29 cellular contexts compared by ENCODE assay signal in the genomic region with DNA sequence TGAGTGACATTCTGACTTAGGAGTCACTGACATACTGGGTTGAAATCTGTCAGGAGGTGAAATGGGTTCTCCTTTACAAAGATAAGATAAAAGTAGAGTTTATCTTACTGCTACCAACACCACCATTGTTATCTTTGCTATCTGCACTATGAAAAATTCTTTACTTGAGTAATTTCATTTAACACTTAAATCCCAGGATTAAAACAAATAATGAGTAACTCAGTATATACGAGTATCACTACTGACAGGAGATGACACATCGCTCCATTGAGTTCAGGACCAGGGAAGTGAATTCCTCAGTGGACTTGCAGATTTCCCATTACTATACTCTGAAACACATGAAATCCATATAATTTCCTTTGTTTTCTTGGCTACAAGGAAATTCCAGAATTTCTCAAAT.
DNase-seq lines count a peak whose midpoint lies in the region; FAIRE-seq and TF ChIP-seq lines count a peak whose summit lies in the region.
"Had no signal": no experiment of that assay in that cellular context is flagged by ENCODE, and none has a peak within 500 bp of the region (broad histone marks: within the 10 kb centered on the region; RNA-seq: fewer than 3 reads in every experiment).

No MANE protein-coding gene starts in this region.

- BruUV-seq in PC-9 (replicated peaks; lab: Mats Ljungman, UMichigan) = no TSS peak
- BruUV-seq in endothelial cell of umbilical vein (replicated peaks; lab: Mats Ljungman, UMichigan) = no TSS peak

- H3K9me3 ChIP-seq in PC-9 (ENCODE audit: insufficient read depth, low read depth) (no peaks in the 10 kb centered on the region), endothelial cell of umbilical vein (replicated peaks; ENCODE audit: control insufficient read depth, insufficient read depth, low read length) (no peaks in the 10 kb centered on the region)
- H3K9me3 ChIP-seq: mucosa of descending colon, ovary, thyroid gland had no signal

- no peaks in the 10 kb centered on the region for H3K9me2 ChIP-seq in PC-9 (ENCODE audit: insufficient read depth)
- H3K9me2 ChIP-seq: SK-N-SH had no signal

- no peaks in the 10 kb centered on the region for H3K9me3 Mint-ChIP-seq in activated naive CD4-positive, alpha-beta T cell treated with anti-CD3 and anti-CD28 coated beads for 36 hours
- H3K9me3 Mint-ChIP-seq: activated CD4-positive, alpha-beta T cell treated with anti-CD3 and anti-CD28 coated beads, Interleukin-2, amount 10 ng/mL, durations not matched to agents 24 days and 14 days; immature natural killer cell; stimulated activated naive CD8-positive, alpha-beta T cell treated with anti-CD3 and anti-CD28 coated beads, Interleukin-15, Interleukin-2, amounts not matched to agents 100 ng/mL and 50 ng/mL, for 24 hours had no signal

- H3K27ac ChIP-seq in PC-9 = 0 out of 2 replicates have a peak overlapping the region, but pooled peaks have one; percentile 22
- peak overlapping the region; percentile 79 for H3K27ac ChIP-seq in endothelial cell of umbilical vein (ENCODE audit: insufficient read depth, low read depth, low read length)
- H3K27ac ChIP-seq: dorsolateral prefrontal cortex, ovary, thyroid gland, VCaP had no signal

- H3K36me3 ChIP-seq in PC-9 (ENCODE audit: low read depth) = no peaks in the 10 kb centered on the region
- no peaks in the 10 kb centered on the region for H3K36me3 ChIP-seq in endothelial cell of umbilical vein (ENCODE audit: control insufficient read depth in 2 of 2, extremely low read depth in 1 of 2, insufficient read depth in 2 of 2, low read length in 2 of 2)
- H3K36me3 ChIP-seq: ovary, thyroid gland had no signal

- H3K4me1 Mint-ChIP-seq in activated naive CD4-positive, alpha-beta T cell treated with anti-CD3 and anti-CD28 coated beads for 36 hours (ENCODE audit: low read depth) = no peaks in the 10 kb centered on the region
- H3K4me1 Mint-ChIP-seq: activated CD4-positive, alpha-beta T cell treated with anti-CD3 and anti-CD28 coated beads, Interleukin-2, amount 10 ng/mL, durations not matched to agents 24 days and 14 days; activated CD8-positive, alpha-beta memory T cell treated with anti-CD3 and anti-CD28 coated beads, Interleukin-2, amount 10 ng/mL, durations not matched to agents 7 days and 5 days; immature natural killer cell had no signal

- no peak for FAIRE-seq in endothelial cell of umbilical vein (lab: Jason Lieb, UNC)
- FAIRE-seq: D721Med, K562 had no signal

- no peaks in the 10 kb centered on the region for H3F3A ChIP-seq in PC-9 (ENCODE audit: insufficient read depth, low read depth)

- dilution Hi-C loops in endothelial cell of umbilical vein (cut with MboI; ENCODE audit: extremely low pct_ligation_motif_present, low sequenced_read_pairs) = no loop called here

- no peak overlapping the region for H2AFZ ChIP-seq in PC-9
- H2AFZ ChIP-seq in endothelial cell of umbilical vein (ENCODE audit: low read depth, low read length) = no peak overlapping the region

- peaks cover 13% of the 10 kb centered on the region for H3K4me1 ChIP-seq in PC-9 (replicated peaks; ENCODE audit: insufficient read depth)
- H3K4me1 ChIP-seq in endothelial cell of umbilical vein (ENCODE audit: control insufficient read depth, extremely low read depth, insufficient read depth, low read length) = peaks cover 43% of the 10 kb centered on the region
- H3K4me1 ChIP-seq: thyroid gland had no signal

- no peaks in the 10 kb centered on the region for H3K79me2 ChIP-seq in PC-9 (ENCODE audit: low read depth)
- H3K79me2 ChIP-seq in endothelial cell of umbilical vein (ENCODE audit: control insufficient read depth, insufficient read depth, low read length) = no peaks in the 10 kb centered on the region

- peak; percentile 48 for TF ChIP-seq POLR2A in endothelial cell of umbilical vein (IDR thresholded peaks at IDR 0.05; ENCODE audit: low read depth, low read length)

- CTCF ChIA-PET in PC-9 (lab: Charles Lee) (no interaction called here), endothelial cell of umbilical vein (lab: Charles Lee) (interaction anchor here (1.0 to 1.7 kb wide), 5 partner anchors 9 to 243 kb away, joined by 3 to 6 read pairs (median 3); no protein-coding TSS in a partner anchor)
- CTCF ChIA-PET in activated naive CD4-positive, alpha-beta T cell treated with anti-CD3 and anti-CD28 coated beads for 36 hours (lab: Charles Lee) = no interaction called here

- DNase-seq in EL (peak; percentile 56), PC-9 (no peak), endothelial cell of umbilical vein (ENCODE audit: low read depth, low spot score) (peak; percentile 88), lung microvascular endothelial cell (ENCODE audit: low read depth in 2 of 2) (peak; percentile 21 to 89), NCI-H2171 (lab: John Stamatoyannopoulos, UW) (no peak)
- DNase-seq in stimulated activated CD4-positive, alpha-beta T cell treated with anti-CD3 and anti-CD28 coated beads, Interleukin-1b, Interleukin-23, amount 100 ng/mL, for 48 hours = no peak
- DNase-seq in stimulated activated CD4-positive, alpha-beta T cell treated with anti-CD3 and anti-CD28 coated beads, Interleukin-2, amount 100 ng/mL, for 48 hours = no peak
- DNase-seq in activated naive CD4-positive, alpha-beta T cell treated with anti-CD3 and anti-CD28 coated beads for 36 hours = no peak
- DNase-seq: activated CD8-positive, alpha-beta memory T cell treated with anti-CD3 and anti-CD28 coated beads, Interleukin-2, amount 10 ng/mL, durations not matched to agents 7 days and 5 days; activated naive CD4-positive, alpha-beta T cell treated with anti-CD3 and anti-CD28 coated beads, Interleukin-2, amount 50 U/mL, for 16 hours; anterior cingulate cortex; central memory CD4-positive, alpha-beta T cell; dorsolateral prefrontal cortex; hippocampal formation; immature natural killer cell; mucosa of descending colon; NCI-H1436; NCI-H2107; NCI-H524; ovary; right cardiac atrium; SK-N-SH; thyroid gland had no signal

- peaks cover 6% of the 10 kb centered on the region for H3K27me3 Mint-ChIP-seq in activated naive CD4-positive, alpha-beta T cell treated with anti-CD3 and anti-CD28 coated beads for 36 hours (ENCODE audit: low read depth)

- no peak overlapping the region for H3K27ac Mint-ChIP-seq in activated naive CD4-positive, alpha-beta T cell treated with anti-CD3 and anti-CD28 coated beads for 36 hours
- H3K27ac Mint-ChIP-seq: activated CD4-positive, alpha-beta T cell treated with anti-CD3 and anti-CD28 coated beads, Interleukin-2, amount 10 ng/mL, durations not matched to agents 24 days and 14 days; activated CD8-positive, alpha-beta memory T cell treated with anti-CD3 and anti-CD28 coated beads, Interleukin-2, amount 10 ng/mL, durations not matched to agents 7 days and 5 days; immature natural killer cell; nephron progenitor cell; stimulated activated naive CD8-positive, alpha-beta T cell treated with anti-CD3 and anti-CD28 coated beads, Interleukin-15, Interleukin-2, amounts not matched to agents 100 ng/mL and 50 ng/mL, for 24 hours had no signal

- H4K20me1 ChIP-seq in PC-9 (ENCODE audit: insufficient read depth) (no peaks in the 10 kb centered on the region), endothelial cell of umbilical vein (replicated peaks; ENCODE audit: control insufficient read depth, extremely low read depth, insufficient read depth, low read length) (no peaks in the 10 kb centered on the region)

- H3K4me2 ChIP-seq in PC-9 (no peak overlapping the region), endothelial cell of umbilical vein (ENCODE audit: insufficient read depth, low read length) (peak overlapping the region; percentile 10)
- H3K4me2 ChIP-seq: SK-N-SH had no signal

- intact Hi-C loops in PC-9 (cut with micrococcal nuclease; ENCODE audit: unreplicated experiment) (no loop called here), endothelial cell of umbilical vein (cut with micrococcal nuclease) (loop anchor here (1.0 to 2.0 kb wide), 3 partner anchors 8 to 501 kb away; no protein-coding TSS in a partner anchor)
- intact Hi-C loops in activated naive CD4-positive, alpha-beta T cell treated with anti-CD3 and anti-CD28 coated beads for 36 hours (cut with micrococcal nuclease) = no loop called here

- H3K36me3 Mint-ChIP-seq in activated naive CD4-positive, alpha-beta T cell treated with anti-CD3 and anti-CD28 coated beads for 36 hours (ENCODE audit: low read depth) = no peaks in the 10 kb centered on the region
- H3K36me3 Mint-ChIP-seq: activated CD8-positive, alpha-beta memory T cell treated with anti-CD3 and anti-CD28 coated beads, Interleukin-2, amount 10 ng/mL, durations not matched to agents 7 days and 5 days; immature natural killer cell had no signal

- TF ChIP-seq CTCF in PC-9 (conservative IDR thresholded peaks at IDR 0.05) (no peak), endothelial cell of umbilical vein (IDR thresholded peaks at IDR 0.05; ENCODE audit: extremely low read depth in 1 of 2, insufficient read depth in 1 of 2, low read depth in 1 of 2, low read length in 2 of 2) (no peak)

- H3K4me3 ChIP-seq in PC-9 = no peak overlapping the region
- no peak overlapping the region for H3K4me3 ChIP-seq in endothelial cell of umbilical vein (replicated peaks in 1 of 3; ENCODE audit: insufficient read depth in 1 of 3, low read depth in 1 of 3, low read length in 3 of 3)
- H3K4me3 ChIP-seq: dorsolateral prefrontal cortex, K562, mucosa of descending colon, ovary, thyroid gland had no signal

- peak overlapping the region; percentile 42 for H3K9ac ChIP-seq in endothelial cell of umbilical vein (replicated peaks; ENCODE audit: extremely low read depth, insufficient read depth, low read length)
- H3K9ac ChIP-seq: SK-N-SH had no signal

- peaks cover 4% of the 10 kb centered on the region; the same call in 1 of the 2 replicates for H3K27me3 ChIP-seq in PC-9 (ENCODE audit: insufficient read depth, low read depth)
- H3K27me3 ChIP-seq in endothelial cell of umbilical vein (ENCODE audit: control insufficient read depth in 2 of 2, insufficient read depth in 2 of 2, low read length in 2 of 2) = no peaks in the 10 kb centered on the region
- H3K27me3 ChIP-seq: ovary, thyroid gland had no signal

- H3K9me1 ChIP-seq in endothelial cell of umbilical vein (replicated peaks; ENCODE audit: control insufficient read depth, extremely low read depth, insufficient read depth, low read length) = no peaks in the 10 kb centered on the region

- no peak overlapping the region for H3K4me3 Mint-ChIP-seq in activated naive CD4-positive, alpha-beta T cell treated with anti-CD3 and anti-CD28 coated beads for 36 hours
- H3K4me3 Mint-ChIP-seq: activated CD4-positive, alpha-beta T cell treated with anti-CD3 and anti-CD28 coated beads, Interleukin-2, amount 10 ng/mL, durations not matched to agents 24 days and 14 days; activated CD8-positive, alpha-beta memory T cell treated with anti-CD3 and anti-CD28 coated beads, Interleukin-2, amount 10 ng/mL, durations not matched to agents 7 days and 5 days; immature natural killer cell; nephron progenitor cell; stimulated activated naive CD8-positive, alpha-beta T cell treated with anti-CD3 and anti-CD28 coated beads, Interleukin-15, Interleukin-2, amounts not matched to agents 100 ng/mL and 50 ng/mL, for 24 hours had no signal

- POLR2A ChIA-PET in PC-9 (lab: Charles Lee; ENCODE audit: unreplicated experiment) (no interaction called here), endothelial cell of umbilical vein (lab: Charles Lee) (no interaction called here)

TF ChIP-seq in endothelial cell of umbilical vein, 7 proteins besides CTCF, POLR2A, EP300 and RAD21 (continues in another document):
- peak; percentile 81 for TF ChIP-seq JUN (IDR thresholded peaks at IDR 0.05; ENCODE audit: borderline replicate concordance, insufficient read depth, insufficient read length, low read depth)
- TF ChIP-seq MYC (IDR thresholded peaks at IDR 0.05; ENCODE audit: low read depth, low read length) = no peak

Comparison
In these comparisons a context has a peak if more than half of its experiments do, and no peak if none do; other contexts are left out.
1. DNase-seq: peak in EL (single experiment), endothelial cell of umbilical vein (single experiment) and lung microvascular endothelial cell (2 of 2); none in PC-9 (0 of 2), stimulated activated CD4-positive, alpha-beta T cell treated with anti-CD3 and anti-CD28 coated beads, Interleukin-1b, Interleukin-23, amount 100 ng/mL, for 48 hours (single experiment), stimulated activated CD4-positive, alpha-beta T cell treated with anti-CD3 and anti-CD28 coated beads, Interleukin-2, amount 100 ng/mL, for 48 hours (0 of 2), activated naive CD4-positive, alpha-beta T cell treated with anti-CD3 and anti-CD28 coated beads for 36 hours (single experiment) and NCI-H2171 (single experiment).